8 cellular contexts compared by ENCODE assay signal in the genomic region with DNA sequence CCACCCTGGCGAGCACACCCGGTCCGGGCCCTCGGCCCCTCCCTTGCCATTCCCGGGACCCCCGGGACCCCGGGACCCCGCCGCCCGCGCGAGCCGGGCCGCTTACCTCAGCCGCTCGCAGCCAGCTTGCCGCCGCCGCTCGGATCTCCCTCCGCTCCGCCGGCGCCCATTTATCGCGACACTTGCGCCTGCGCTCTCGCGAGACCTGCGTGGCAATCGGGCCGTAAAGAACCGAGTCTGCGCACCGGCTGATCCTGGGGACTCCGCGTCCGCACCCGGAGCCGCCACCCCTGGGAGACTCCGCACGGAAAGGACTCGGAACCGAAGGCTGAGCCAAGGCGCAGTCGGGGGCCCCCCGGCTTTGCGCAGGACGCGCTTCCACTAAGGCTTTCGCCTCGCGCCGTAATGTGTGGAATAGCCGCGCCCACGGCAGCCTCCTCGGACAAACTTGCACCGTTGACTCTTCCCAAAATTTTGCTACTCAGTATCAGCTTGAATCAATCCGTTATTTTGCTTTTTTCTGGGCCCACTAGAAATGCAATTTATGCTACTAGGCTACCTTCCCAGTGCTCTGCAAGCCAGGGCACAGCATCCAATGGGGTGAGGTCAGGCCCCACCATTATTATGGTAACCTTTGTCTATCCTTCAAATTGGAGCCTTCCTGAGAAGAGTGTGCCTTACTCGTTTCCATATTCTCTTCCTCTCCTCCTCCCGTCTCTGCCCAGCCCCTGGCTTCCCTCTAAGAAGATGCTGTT. TPM values are rescaled to one million over a fixed set of nuclear protein-coding genes. Genes with fewer than 3 reads are reported as not detected.
A peak's percentile ranks its signal among the peaks of the same experiment; 100 is the strongest.
DNase-seq lines count a peak whose midpoint lies in the region; ATAC-seq and TF ChIP-seq lines count a peak whose summit lies in the region.

A gene (minus strand): TSS at position 180 of the 755 bp plus-strand sequence. CDS start 2,812 bp downstream, outside the sequence.

- peak within 1 kb of the TSS; percentile 97 for H3K4me3 ChIP-seq in HUES64 (ENCODE audit: low read length)
- peak within 1 kb of the TSS; percentile 93 for H3K4me3 ChIP-seq in OCI-LY3 (ENCODE audit: low read length)
- peak within 1 kb of the TSS; percentile 65 for H3K4me3 ChIP-seq in epithelial cell of esophagus (ENCODE audit: low read length)
- H3K4me3 ChIP-seq in mucosa of descending colon: peak within 1 kb of the TSS; percentile 92

- H3K4me1 ChIP-seq in HUES64 (ENCODE audit: insufficient read depth, low read length) (0 out of 2 replicates have a peak, but pooled peaks cover 5% of the 10 kb centered on the region), OCI-LY3 (ENCODE audit: low read length) (peaks cover 23% of the 10 kb centered on the region), mucosa of descending colon (ENCODE audit: low read depth) (peaks cover 17% of the 10 kb centered on the region)

- 0 out of 2 replicates have a peak, but pooled peaks cover 4% of the 10 kb centered on the region for H4K20me1 ChIP-seq in OCI-LY3 (ENCODE audit: insufficient read depth, low read length)

- peak within 1 kb of the TSS; percentile 81 for H3K27ac ChIP-seq in HUES64 (ENCODE audit: low read depth, low read length)
- peak within 1 kb of the TSS; percentile 46 for H3K27ac ChIP-seq in OCI-LY3 (ENCODE audit: low read length)

- peak within 1 kb of the TSS; percentile 92 for H3K4me2 ChIP-seq in OCI-LY3 (ENCODE audit: low read length)

- no peak for TF ChIP-seq CTCF in OCI-LY3 (IDR thresholded peaks at IDR 0.05; ENCODE audit: low read depth, low read length)
- TF ChIP-seq CTCF in epithelial cell of esophagus (IDR thresholded peaks at IDR 0.05; ENCODE audit: insufficient read depth, low read depth, low read length, missing control alignments): no peak
- no peak for TF ChIP-seq CTCF in mucosa of descending colon (IDR thresholded peaks at IDR 0.05)

- H3K9me3 ChIP-seq in HUES64 (ENCODE audit: insufficient read depth, low read depth, low read length) (no peaks in the 10 kb centered on the region), OCI-LY3 (ENCODE audit: insufficient read depth, low read length) (no peaks in the 10 kb centered on the region), mucosa of descending colon (no peaks in the 10 kb centered on the region)

- no peak within 1 kb of the TSS for H2AFZ ChIP-seq in OCI-LY3 (ENCODE audit: low read depth, low read length)

- H3K27me3 ChIP-seq in HUES64 (ENCODE audit: insufficient read depth, low read length): no peaks in the 10 kb centered on the region
- H3K27me3 ChIP-seq in OCI-LY3 (ENCODE audit: low read depth, low read length): no peaks in the 10 kb centered on the region

- DNase-seq in COR-L47 (lab: John Stamatoyannopoulos, UW) (peak; percentile 89), activated T-cell treated with anti-CD3 and anti-CD28 coated beads for 24 hours (ENCODE audit: low read depth) (peak; percentile 79), epithelial cell of esophagus (ENCODE audit: low read depth) (peak; percentile 90), mucosa of descending colon (peak; percentile 92 to 94 (median 93))
- DNase-seq in stimulated activated CD8-positive, alpha-beta memory T cell treated with anti-CD3 and anti-CD28 coated beads, Interleukin-4, amount 100 ng/mL, for 1 hour (ENCODE audit: low read depth in 2 of 2, low spot score in 1 of 2): peak; percentile 66 to 78

- intact Hi-C loops in mucosa of descending colon (cut with DNase I, micrococcal nuclease): no loop called here

- under 1% methylated on average over 63 of the region's 63 CpGs for WGBS in HUES64

- H3K79me2 ChIP-seq in OCI-LY3 (ENCODE audit: low read length): peaks cover 53% of the 10 kb centered on the region

- H3K9ac ChIP-seq in HUES64 (ENCODE audit: low read depth, low read length) (peak within 1 kb of the TSS; percentile 94), OCI-LY3 (ENCODE audit: low read length) (peak within 1 kb of the TSS; percentile 87)

- ATAC-seq in GM21381 (IDR thresholded peaks at IDR 0.05; ENCODE audit: unreplicated experiment): peak; percentile 61
- ATAC-seq in mucosa of descending colon: peak; percentile 95

- H3K36me3 ChIP-seq in HUES64 (ENCODE audit: insufficient read depth, low read length) (peaks cover 63% of the 10 kb centered on the region), OCI-LY3 (replicated peaks; ENCODE audit: low read depth, low read length) (peaks cover 25% of the 10 kb centered on the region), mucosa of descending colon (ENCODE audit: low read depth) (no peaks in the 10 kb centered on the region)

RNA-seq across cellular contexts. Expression of the gene that starts here (rescaled TPM):
- 19.4 TPM for polyA plus RNA-seq in HUES64 (2013, experiment 1 of 2)
- polyA plus RNA-seq in HUES64 (2013, experiment 2 of 2): 24.2 TPM
- total RNA-seq in mucosa of descending colon: 10 to 100 TPM; 25.3 to 31.2 (median 26.2) TPM

Comparison
In these comparisons a context has a peak if more than half of its experiments do, and no peak if none do; other contexts are left out.
1. Peak in every context shown above with its lines: DNase-seq, ATAC-seq, H3K4me3 ChIP-seq and H3K27ac ChIP-seq.